12 cellular contexts compared by ENCODE assay signal in genomic region chr6:82370788-82371187, GRCh38. TPM values are rescaled to one million over a fixed set of nuclear protein-coding genes. Genes with fewer than 3 reads are reported as not detected.
"Had no signal": no experiment of that assay in that cellular context is flagged by ENCODE, and none has a peak within 500 bp of the region (broad histone marks: within the 10 kb centered on the region; RNA-seq: fewer than 3 reads in every experiment).

No MANE protein-coding gene starts in this region.

- H3K27ac ChIP-seq: thyroid gland, uterus had no signal

- H3K27me3 ChIP-seq: thyroid gland, uterus had no signal

- H3K9me3 ChIP-seq: thyroid gland, uterus had no signal

- H3K36me3 ChIP-seq: thyroid gland, uterus had no signal

- H3K4me1 ChIP-seq: thyroid gland, uterus had no signal

- ATAC-seq: activated T-cell treated with anti-CD3 and anti-CD28 coated beads, Interleukin-2, amount 50 U/mL, for 4 hours; effector memory CD8-positive, alpha-beta T cell; naive thymus-derived CD4-positive, alpha-beta T cell; stimulated activated effector memory CD8-positive, alpha-beta T cell treated with anti-CD3 and anti-CD28 coated beads, Interleukin-12 subunit alpha, Interleukin-12 subunit beta, amount 100 ng/mL, for 72 hours had no signal

- DNase-seq: activated CD4-positive, alpha-beta memory T cell treated with anti-CD3 and anti-CD28 coated beads for 36 hours; activated gamma-delta T cell; activated naive CD8-positive, alpha-beta T cell treated with anti-CD3 and anti-CD28 coated beads for 36 hours; activated T-cell treated with anti-CD3 and anti-CD28 coated beads, Interleukin-2, amount 50 U/mL, for 4 hours; cerebellar nuclear complex; effector memory CD8-positive, alpha-beta T cell; glutamatergic neuron; mammary epithelial cell; naive thymus-derived CD4-positive, alpha-beta T cell; thyroid gland; uterus had no signal

- H3K4me3 ChIP-seq: thyroid gland, uterus had no signal

RNA-seq across cellular contexts. Expression of gene TPBG, which starts 7.2 kb away (rescaled TPM):
- total RNA-seq: activated naive CD8-positive, alpha-beta T cell treated with anti-CD3 and anti-CD28 coated beads for 36 hours had no signal
- polyA plus RNA-seq: naive thymus-derived CD4-positive, alpha-beta T cell had no signal
